In genomic region chr18:27746241-27746640, GRCh38 we compare ENCODE assay signal across 4 cellular contexts.
"Had no signal": no experiment of that assay in that cellular context is flagged by ENCODE, and none has a peak within 500 bp of the region (broad histone marks: within the 10 kb centered on the region; RNA-seq: fewer than 3 reads in every experiment).

No MANE protein-coding gene starts in this region.

- H3K4me3 ChIP-seq: GM23338 had no signal

- DNase-seq: H9, KBM-7 had no signal

- H3K27ac ChIP-seq: HL-60 had no signal
